Comparison of ENCODE assay signal across 8 cellular contexts in genomic region chr12:71838661-71839060, GRCh38. TPM values are rescaled to one million over a fixed set of nuclear protein-coding genes. Genes with fewer than 3 reads are reported as not detected.
DNase-seq lines count a peak whose midpoint lies in the region; ATAC-seq, FAIRE-seq and TF ChIP-seq lines count a peak whose summit lies in the region.

No MANE protein-coding gene starts in this region.

- H4K20me1 ChIP-seq in GM23248 (ENCODE audit: insufficient read depth), result 0 out of 2 replicates have a peak, but pooled peaks cover 8% of the 10 kb centered on the region

- CTCF ChIA-PET in activated B cell treated with CpG ODN at 0.5 μM for 24 hours (lab: Charles Lee), result interaction anchor here (1.7 kb wide), 1 partner anchor 92 kb away, joined by 5 read pairs; no protein-coding TSS in a partner anchor

- intact Hi-C loops in activated B cell treated with CpG ODN at 0.5 μM for 24 hours (cut with micrococcal nuclease), result loop anchor here (1.0 kb wide), 4 partner anchors 56 to 174 kb away; partner anchors contain the start of genes RAB21, THAP2 and TMEM19

- H3K9me3 Mint-ChIP-seq in activated B cell treated with CpG ODN at 0.5 μM for 24 hours, result no peaks in the 10 kb centered on the region

- no peak for ATAC-seq in activated B cell treated with CpG ODN at 0.5 μM for 24 hours (ENCODE audit: low read depth)

- DNase-seq in GM23248 (no peak), activated B cell treated with CpG ODN at 0.5 μM for 24 hours (no peak), fibroblast of the aortic adventitia (ENCODE audit: low read depth) (no peak), small intestine (peak; percentile 68), NCI-H2029 treated with DMSO at 0.1 percent for 48 hours (lab: John Stamatoyannopoulos, UW) (no peak), ureter (ENCODE audit: low spot score) (no peak), inferior parietal cortex (ENCODE audit: extremely low spot score) (no peak), C1 segment of cervical spinal cord (lab: John Stamatoyannopoulos, UW) (no peak)

- H3K4me3 Mint-ChIP-seq in activated B cell treated with CpG ODN at 0.5 μM for 24 hours, result peak overlapping the region; percentile 94

- in situ Hi-C loops in GM23248 (cut with MboI), result no loop called here

- FAIRE-seq in small intestine (lab: Jason Lieb, UNC), result no peak

- H3K36me3 ChIP-seq in GM23248 (ENCODE audit: low read depth), result no peaks in the 10 kb centered on the region
- no peaks in the 10 kb centered on the region for H3K36me3 ChIP-seq in small intestine (ENCODE audit: control insufficient read depth in 2 of 2, insufficient read depth in 2 of 2, low read length in 2 of 2)

- peak overlapping the region; percentile 99 for H3K9ac ChIP-seq in GM23248

- peaks cover 13% of the 10 kb centered on the region for H3K27me3 Mint-ChIP-seq in activated B cell treated with CpG ODN at 0.5 μM for 24 hours

- peak overlapping the region; percentile 98; the same call in 1 of the 2 replicates for H3K4me3 ChIP-seq in GM23248
- peak overlapping the region; percentile 79 for H3K4me3 ChIP-seq in fibroblast of the aortic adventitia (ENCODE audit: low read depth, low read length)
- H3K4me3 ChIP-seq in small intestine (ENCODE audit: low read depth in 1 of 2, low read length in 2 of 2), result no peak overlapping the region

- peak overlapping the region; percentile 95 for H2AFZ ChIP-seq in GM23248

- peaks cover 14% of the 10 kb centered on the region for H3K36me3 Mint-ChIP-seq in activated B cell treated with CpG ODN at 0.5 μM for 24 hours (ENCODE audit: low read depth)

- POLR2A ChIA-PET in activated B cell treated with CpG ODN at 0.5 μM for 24 hours (lab: Charles Lee), result interaction anchor here (2.2 to 2.6 kb wide), 2 partner anchors 84 to 152 kb away, joined by 7 to 17 read pairs; partner anchors contain the start of genes RAB21 and TMEM19

- WGBS in GM23248 (ENCODE audit: low coverage in 1 of 2, low lambda C conversion rate in 2 of 2, missing lambda C conversion rate in 2 of 2), 2 experiments, result 99 to 100% methylated on average over 6 of the region's 6 CpGs
- 63 to 80% (median 76%) methylated on average over 6 of the region's 6 CpGs for WGBS in small intestine, 3 donors

- peak overlapping the region; percentile 70 for H3K4me2 ChIP-seq in GM23248 (ENCODE audit: unreplicated experiment)

- no peaks in the 10 kb centered on the region for H3K27me3 ChIP-seq in GM23248 (replicated peaks; ENCODE audit: insufficient read depth)
- H3K27me3 ChIP-seq in small intestine (ENCODE audit: control insufficient read depth in 2 of 2, insufficient read depth in 2 of 2, low read length in 2 of 2), result no peaks in the 10 kb centered on the region

- peak overlapping the region; percentile 96 for H3K27ac Mint-ChIP-seq in activated B cell treated with CpG ODN at 0.5 μM for 24 hours

- peak overlapping the region; percentile 100 for H3K27ac ChIP-seq in GM23248
- H3K27ac ChIP-seq in small intestine (ENCODE audit: low read depth in 1 of 2, low read length in 1 of 2), result peak overlapping the region; percentile 88 to 98

- H3K4me1 Mint-ChIP-seq in activated B cell treated with CpG ODN at 0.5 μM for 24 hours, result peaks cover 34% of the 10 kb centered on the region

- peaks cover 37% of the 10 kb centered on the region for H3K79me2 ChIP-seq in GM23248 (ENCODE audit: insufficient read depth)

- H3K9me3 ChIP-seq in GM23248 (ENCODE audit: low read depth) (no peaks in the 10 kb centered on the region), small intestine (ENCODE audit: control insufficient read depth, low read depth) (no peaks in the 10 kb centered on the region)

- H3K4me1 ChIP-seq in GM23248 (ENCODE audit: insufficient read depth) (peaks cover 15% of the 10 kb centered on the region), small intestine (ENCODE audit: control insufficient read depth in 2 of 2, insufficient read depth in 1 of 2, low read depth in 1 of 2, low read length in 1 of 2) (peaks cover 3 to 5% of the 10 kb centered on the region in 2 donors)

- H3F3A ChIP-seq in GM23248 (ENCODE audit: insufficient read depth), result peaks cover 22% of the 10 kb centered on the region

- no peak for TF ChIP-seq CTCF in activated B cell treated with CpG ODN at 0.5 μM for 24 hours (IDR thresholded peaks at IDR 0.05)
- no peak for TF ChIP-seq CTCF in fibroblast of the aortic adventitia (IDR thresholded peaks at IDR 0.05; ENCODE audit: insufficient read depth, low read length)

- H3K9me2 ChIP-seq in GM23248 (ENCODE audit: insufficient read depth), result no peaks in the 10 kb centered on the region

RNA-seq across cellular contexts. Expression of gene TBC1D15, which starts 0.9 kb away (rescaled TPM):
- 13.4 and 14.7 TPM in 2 replicates for total RNA-seq in GM23248 (2014; rRNA removed; shearing (Covaris generic))
- polyA plus RNA-seq in GM23248 (2016; fragmentation: Nextera tagmentation; extraction: Ambion mirVana), result 28.8 and 30.2 TPM in 2 replicates
- 36.0 and 40.1 TPM in 2 replicates for total RNA-seq in activated B cell treated with CpG ODN at 0.5 μM for 24 hours
- 41.8 and 46.5 TPM in 2 replicates for total RNA-seq in fibroblast of the aortic adventitia (ENCODE audit: low replicate concordance)
- 10 to 100 TPM; 20.8 to 24.8 (median 24.6) TPM for polyA plus RNA-seq in small intestine
- total RNA-seq in ureter, result 52.1 TPM

Comparison
In these comparisons a context has a peak if more than half of its experiments do, and no peak if none do; other contexts are left out.
1. H3K4me3 ChIP-seq: peak in GM23248 (single experiment) and fibroblast of the aortic adventitia (single experiment); none in small intestine (0 of 2).